In the genomic region with DNA sequence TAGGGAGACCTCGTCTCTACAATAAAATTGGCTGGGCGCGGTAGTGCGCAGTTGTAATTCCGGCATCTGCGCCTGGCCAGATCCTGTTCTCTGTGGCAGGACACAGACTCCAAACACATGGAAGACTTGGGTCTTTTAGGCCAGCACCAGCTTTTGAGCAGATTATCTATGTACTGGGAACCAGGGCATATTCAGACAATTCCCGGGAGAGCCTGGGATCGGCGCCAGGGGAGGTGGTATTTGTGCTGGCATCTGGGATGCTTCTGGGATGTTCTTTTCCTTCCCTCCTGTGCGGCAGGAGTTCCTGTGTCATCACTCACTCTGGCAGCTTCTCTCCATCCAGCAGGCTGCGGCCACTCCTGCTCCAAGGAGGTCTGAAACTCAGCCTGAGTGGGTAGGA, we compare ENCODE assay signal across 4 cellular contexts. TPM values are rescaled to one million over a fixed set of nuclear protein-coding genes. Genes with fewer than 3 reads are reported as not detected.
"Had no signal": no experiment of that assay in that cellular context is flagged by ENCODE, and none has a peak within 500 bp of the region (broad histone marks: within the 10 kb centered on the region; RNA-seq: fewer than 3 reads in every experiment).

No MANE protein-coding gene starts in this region.

RNA-seq across cellular contexts. Expression of a gene that starts 15.5 kb away (rescaled TPM):
- total RNA-seq: HT1080, IMR-90 had no signal
- polyA plus RNA-seq: HepG2, IgD-negative memory B cell, IMR-90 had no signal
